Comparison of ENCODE assay signal across 1 cellular context in genomic region chr14:58200480-58200841, GRCh38.
TF ChIP-seq lines count a peak whose summit lies in the region.

No MANE protein-coding gene starts in this region.

TF ChIP-seq in HEK293, 187 proteins besides CTCF, POLR2A, EP300 and RAD21 (continued from another document):
- TF ChIP-seq, protein P1, sequence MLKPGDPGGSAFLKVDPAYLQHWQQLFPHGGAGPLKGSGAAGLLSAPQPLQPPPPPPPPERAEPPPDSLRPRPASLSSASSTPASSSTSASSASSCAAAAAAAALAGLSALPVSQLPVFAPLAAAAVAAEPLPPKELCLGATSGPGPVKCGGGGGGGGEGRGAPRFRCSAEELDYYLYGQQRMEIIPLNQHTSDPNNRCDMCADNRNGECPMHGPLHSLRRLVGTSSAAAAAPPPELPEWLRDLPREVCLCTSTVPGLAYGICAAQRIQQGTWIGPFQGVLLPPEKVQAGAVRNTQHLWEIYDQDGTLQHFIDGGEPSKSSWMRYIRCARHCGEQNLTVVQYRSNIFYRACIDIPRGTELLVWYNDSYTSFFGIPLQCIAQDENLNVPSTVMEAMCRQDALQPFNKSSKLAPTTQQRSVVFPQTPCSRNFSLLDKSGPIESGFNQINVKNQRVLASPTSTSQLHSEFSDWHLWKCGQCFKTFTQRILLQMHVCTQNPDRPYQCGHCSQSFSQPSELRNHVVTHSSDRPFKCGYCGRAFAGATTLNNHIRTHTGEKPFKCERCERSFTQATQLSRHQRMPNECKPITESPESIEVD (tag by site-specific recombination; IDR thresholded peaks at IDR 0.05): no peak
- no peak for TF ChIP-seq ZNF248 (tag by site-specific recombination; IDR thresholded peaks at IDR 0.05)
- TF ChIP-seq, protein P2, sequence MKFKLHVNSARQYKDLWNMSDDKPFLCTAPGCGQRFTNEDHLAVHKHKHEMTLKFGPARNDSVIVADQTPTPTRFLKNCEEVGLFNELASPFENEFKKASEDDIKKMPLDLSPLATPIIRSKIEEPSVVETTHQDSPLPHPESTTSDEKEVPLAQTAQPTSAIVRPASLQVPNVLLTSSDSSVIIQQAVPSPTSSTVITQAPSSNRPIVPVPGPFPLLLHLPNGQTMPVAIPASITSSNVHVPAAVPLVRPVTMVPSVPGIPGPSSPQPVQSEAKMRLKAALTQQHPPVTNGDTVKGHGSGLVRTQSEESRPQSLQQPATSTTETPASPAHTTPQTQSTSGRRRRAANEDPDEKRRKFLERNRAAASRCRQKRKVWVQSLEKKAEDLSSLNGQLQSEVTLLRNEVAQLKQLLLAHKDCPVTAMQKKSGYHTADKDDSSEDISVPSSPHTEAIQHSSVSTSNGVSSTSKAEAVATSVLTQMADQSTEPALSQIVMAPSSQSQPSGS (tag by site-specific recombination; IDR thresholded peaks at IDR 0.05; ENCODE audit: low read depth): no peak
- peak; percentile 17; the same call in 1 of the 2 replicates for TF ChIP-seq ZNF335 (tag by site-specific recombination; conservative IDR thresholded peaks at IDR 0.05)
- no peak for TF ChIP-seq ZNF513 (tag by site-specific recombination; IDR thresholded peaks at IDR 0.05)
- TF ChIP-seq ZNF354C (tag by site-specific recombination; IDR thresholded peaks at IDR 0.05; ENCODE audit: borderline replicate concordance, low read depth): no peak
TF ChIP-seq in HEK293: peak in this region for 2.
